ENCODE assay signal across 8 cellular contexts in genomic region chr10:50577681-50578350, GRCh38. TPM values are rescaled to one million over a fixed set of nuclear protein-coding genes. Genes with fewer than 3 reads are reported as not detected.
A peak's percentile ranks its signal among the peaks of the same experiment; 100 is the strongest.
DNase-seq lines count a peak whose midpoint lies in the region; ATAC-seq and TF ChIP-seq lines count a peak whose summit lies in the region.

No MANE protein-coding gene starts in this region.

- H3K27ac Mint-ChIP-seq in Caco-2 (ENCODE audit: unreplicated experiment), result peak overlapping the region; percentile 82
- H3K27ac Mint-ChIP-seq in immature natural killer cell, result no peak overlapping the region

- DNase-seq in Caco-2, result peak; percentile 55 to 76
- DNase-seq in lung microvascular endothelial cell (ENCODE audit: low read depth in 2 of 2), result peak; percentile 45 to 65
- no peak for DNase-seq in uterus
- no peak for DNase-seq in DMS79 (lab: John Stamatoyannopoulos, UW)
- no peak for DNase-seq in immature natural killer cell
- no peak for DNase-seq in NCI-H2107 (lab: John Stamatoyannopoulos, UW)

- TF ChIP-seq POLR2A in uterus (IDR thresholded peaks at IDR 0.05), result no peak

- CTCF ChIA-PET in Caco-2 (lab: Charles Lee), result interaction anchor here (1.1 to 2.7 kb wide), 5 partner anchors 28 to 210 kb away, joined by 3 to 12 read pairs (median 4); partner anchors contain the start of gene SGMS1

- H3K27me3 ChIP-seq in Caco-2 (replicated peaks; ENCODE audit: control insufficient read depth, insufficient read depth, low read length) (no peaks in the 10 kb centered on the region), uterus (no peaks in the 10 kb centered on the region)

- H3K27me3 Mint-ChIP-seq in Caco-2 (ENCODE audit: insufficient read depth, unreplicated experiment), result no peaks in the 10 kb centered on the region
- H3K27me3 Mint-ChIP-seq in immature natural killer cell (ENCODE audit: low read depth in 3 of 3), result peaks cover 0 to 2% (median 0%) of the 10 kb centered on the region in 3 donors

- H3K9me3 Mint-ChIP-seq in Caco-2 (ENCODE audit: unreplicated experiment) (no peaks in the 10 kb centered on the region), immature natural killer cell (no peaks in the 10 kb centered on the region)

- intact Hi-C loops in Caco-2 (cut with micrococcal nuclease; ENCODE audit: unreplicated experiment), result no loop called here
- intact Hi-C loops in uterus (cut with DNase I; ENCODE audit: low total_unique reads), result no loop called here

- H3K4me3 ChIP-seq in Caco-2 (ENCODE audit: low read depth, low read length), result no peak overlapping the region
- H3K4me3 ChIP-seq in uterus, result no peak overlapping the region

- TF ChIP-seq CTCF in Caco-2 (IDR thresholded peaks at IDR 0.05; ENCODE audit: insufficient read depth in 1 of 2, low read depth in 1 of 2, low read length in 1 of 2, severe bottlenecking in 1 of 2, unreplicated experiment in 1 of 2), result no peak
- no peak for TF ChIP-seq CTCF in uterus (IDR thresholded peaks at IDR 0.05)

- H3K4me3 Mint-ChIP-seq in Caco-2 (ENCODE audit: unreplicated experiment) (peak overlapping the region; percentile 65), immature natural killer cell (no peak overlapping the region)

- peaks cover 72% of the 10 kb centered on the region for H3K4me1 Mint-ChIP-seq in Caco-2 (ENCODE audit: low read depth, unreplicated experiment)
- peaks cover 39 to 86% of the 10 kb centered on the region in 2 donors for H3K4me1 Mint-ChIP-seq in immature natural killer cell

- no TSS peak for BruUV-seq in Caco-2 (replicated peaks; lab: Mats Ljungman, UMichigan)

- POLR2A ChIA-PET in Caco-2 (lab: Charles Lee), result interaction anchor here (1.3 kb wide), 2 partner anchors 28 to 47 kb away, joined by 8 read pairs; partner anchors contain the start of gene SGMS1

- H3K36me3 ChIP-seq in Caco-2 (ENCODE audit: control insufficient read depth, insufficient read depth, low read length) (no peaks in the 10 kb centered on the region), uterus (no peaks in the 10 kb centered on the region)

- H3K36me3 Mint-ChIP-seq in Caco-2 (ENCODE audit: insufficient read depth, unreplicated experiment), result peaks cover 9% of the 10 kb centered on the region
- H3K36me3 Mint-ChIP-seq in immature natural killer cell, result no peaks in the 10 kb centered on the region

- H3K27ac ChIP-seq in angular gyrus (ENCODE audit: low read depth, low read length), result peak overlapping the region; percentile 32
- H3K27ac ChIP-seq in uterus, result no peak overlapping the region

- H3K4me1 ChIP-seq in Caco-2, result peaks cover 60% of the 10 kb centered on the region
- H3K4me1 ChIP-seq in uterus, result no peaks in the 10 kb centered on the region

- ATAC-seq in HG03039 (IDR thresholded peaks at IDR 0.05; ENCODE audit: unreplicated experiment), result peak; percentile 48

- no peaks in the 10 kb centered on the region for H3K9me3 ChIP-seq in Caco-2
- no peaks in the 10 kb centered on the region for H3K9me3 ChIP-seq in uterus

RNA-seq across cellular contexts. Expression of gene SGMS1, which starts 45.9 kb away (rescaled TPM):
- total RNA-seq in Caco-2 (2022) (30.5 and 34.8 TPM in 2 replicates), lung microvascular endothelial cell (32.3 and 76.2 TPM in 2 replicates), uterus (100 to 1,000 TPM in 1 of 4 donors, 10 to 100 TPM in 3; 38.0 to 102 (median 57.7) TPM)
- polyA plus RNA-seq in immature natural killer cell, result 10 to 100 TPM in 2 of 3 donors, 1 to 10 TPM in 1; 9.2 to 13.3 (median 11.8) TPM

Comparison
In these comparisons a context has a peak if more than half of its experiments do, and no peak if none do; other contexts are left out.
1. DNase-seq: peak in Caco-2 (2 of 2) and lung microvascular endothelial cell (2 of 2); none in uterus (0 of 2), DMS79 (single experiment), immature natural killer cell (0 of 3) and NCI-H2107 (single experiment).